18 cellular contexts compared by ENCODE assay signal in the genomic region with DNA sequence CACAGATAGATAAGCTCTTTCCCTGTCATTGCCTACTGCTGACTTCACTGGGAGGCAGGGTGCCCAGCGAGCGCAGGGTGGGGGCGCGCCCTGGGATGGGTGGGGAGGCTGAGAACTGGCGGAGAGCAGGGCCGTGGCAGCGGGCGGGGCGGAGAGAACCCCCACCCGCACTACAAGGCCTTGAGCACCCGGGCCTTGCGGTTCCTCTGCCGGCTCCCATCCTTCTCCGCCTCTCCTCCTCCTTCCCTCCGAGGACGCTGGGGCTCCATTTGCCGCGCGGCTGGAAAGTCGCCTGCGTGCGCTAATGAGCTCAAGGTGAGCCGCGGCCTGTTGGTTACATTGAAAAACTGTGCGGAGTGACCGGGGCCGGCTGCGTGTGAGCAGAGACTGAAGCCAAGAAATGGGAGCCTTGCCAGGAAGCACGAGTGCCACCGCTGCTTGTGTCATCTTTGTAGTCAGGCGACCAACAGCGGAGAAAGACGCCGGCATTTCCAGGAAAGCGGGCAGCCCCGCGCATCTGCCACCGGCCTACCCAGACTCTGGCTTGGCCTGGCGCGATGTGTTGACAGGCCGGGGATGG.
DNase-seq lines count a peak whose midpoint lies in the region; ATAC-seq, FAIRE-seq and TF ChIP-seq lines count a peak whose summit lies in the region.
"Had no signal": no experiment of that assay in that cellular context is flagged by ENCODE, and none has a peak within 500 bp of the region (broad histone marks: within the 10 kb centered on the region; RNA-seq: fewer than 3 reads in every experiment).

No MANE protein-coding gene starts in this region.

- no peaks in the 10 kb centered on the region for H3K27me3 Mint-ChIP-seq in activated T-helper 17 cell treated with anti-CD3 and anti-CD28 coated beads, Interleukin-2, amount 50 U/mL, for 72 hours
- H3K27me3 Mint-ChIP-seq: memory B cell had no signal

- no peak for TF ChIP-seq POLR2A in H1 (IDR thresholded peaks at IDR 0.05; ENCODE audit: control extremely low read depth in 1 of 2, low read depth in 2 of 2, low read length in 2 of 2)

- H3K4me3 ChIP-seq in BE2C (ENCODE audit: low read depth, low read length) (no peak overlapping the region), H1 (ENCODE audit: extremely low read depth in 1 of 4, insufficient read depth in 2 of 4, low read depth in 3 of 4, low read length in 4 of 4) (peak overlapping the region in 1 of 4 experiments; percentile 22; a peak in 1 of 8 replicates), mucosa of descending colon (no peak overlapping the region)
- H3K4me3 ChIP-seq: K562, upper lobe of right lung had no signal

- no peak overlapping the region for H2BK15ac ChIP-seq in H1 (ENCODE audit: low read length)

- H3K36me3 Mint-ChIP-seq in activated T-helper 17 cell treated with anti-CD3 and anti-CD28 coated beads, Interleukin-2, amount 50 U/mL, for 72 hours (ENCODE audit: low read depth) = no peaks in the 10 kb centered on the region
- H3K36me3 Mint-ChIP-seq: memory B cell had no signal

- TF ChIP-seq RAD21 in H1 (IDR thresholded peaks at IDR 0.05 in 1 of 2, conservative IDR thresholded peaks at IDR 0.05 in 1 of 2; ENCODE audit: low read depth in 2 of 2, low read length in 2 of 2) = no peak

- H3K18ac ChIP-seq in H1 (ENCODE audit: extremely low read depth, low read length) = no peak overlapping the region

- H3K23ac ChIP-seq in H1 (ENCODE audit: insufficient read length) = no peak overlapping the region

- peak; percentile 36 for ATAC-seq in mucosa of descending colon
- ATAC-seq in activated T-helper 17 cell treated with anti-CD3 and anti-CD28 coated beads, Interleukin-2, amount 50 U/mL, for 72 hours (replicated peaks) = no peak
- no peak for ATAC-seq in HG03095 (IDR thresholded peaks at IDR 0.05; ENCODE audit: unreplicated experiment)
- ATAC-seq in GM21737 (IDR thresholded peaks at IDR 0.05; ENCODE audit: unreplicated experiment) = no peak
- ATAC-seq: K562 had no signal

- H4K20me1 ChIP-seq in H1 (replicated peaks in 1 of 2; ENCODE audit: control insufficient read depth in 1 of 2, insufficient read depth in 2 of 2, low read length in 2 of 2) = no peaks in the 10 kb centered on the region

- H2BK5ac ChIP-seq in H1 (ENCODE audit: low read depth, low read length) = no peak overlapping the region

- H3K79me1 ChIP-seq in H1 (ENCODE audit: low read depth, low read length) = no peaks in the 10 kb centered on the region

- no peak overlapping the region for H3K27ac Mint-ChIP-seq in activated T-helper 17 cell treated with anti-CD3 and anti-CD28 coated beads, Interleukin-2, amount 50 U/mL, for 72 hours
- H3K27ac Mint-ChIP-seq: memory B cell had no signal

- H4K91ac ChIP-seq in H1 (replicated peaks; ENCODE audit: insufficient read length, low read length) = no peak overlapping the region

- H2AFZ ChIP-seq in H1 (ENCODE audit: low read length) = peak overlapping the region; percentile 92

- no peak overlapping the region for H3K14ac ChIP-seq in H1 (ENCODE audit: insufficient read length)

- H2BK20ac ChIP-seq in H1 (ENCODE audit: low read length) = no peak overlapping the region

- CTCF ChIA-PET in H1 (lab: Charles Lee; ENCODE audit: partially characterized antibody) = interaction anchor here (1.1 kb wide), 1 partner anchor 14 kb away, joined by 5 read pairs; no protein-coding TSS in a partner anchor

- WGBS in H1 (ENCODE audit: extremely low coverage in 1 of 2, insufficient coverage in 1 of 2, insufficient read length in 1 of 2, insufficient replicate concordance in 2 of 2, low coverage in 1 of 2, low lambda C conversion rate in 2 of 2, missing lambda C conversion rate in 1 of 2), 2 experiments = 62% methylated on average over 32 of the region's 41 CpGs; no CpG with 5 or more reads in 1 of the 2 experiments

- no peaks in the 10 kb centered on the region for H3K4me1 Mint-ChIP-seq in activated T-helper 17 cell treated with anti-CD3 and anti-CD28 coated beads, Interleukin-2, amount 50 U/mL, for 72 hours
- H3K4me1 Mint-ChIP-seq: memory B cell had no signal

- no peak overlapping the region; the same call in 1 of the 2 replicates for H4K8ac ChIP-seq in H1 (ENCODE audit: extremely low read depth, insufficient read depth, low read length)

- no peak overlapping the region; a peak in 1 of 7 replicates for H3K9ac ChIP-seq in H1 (replicated peaks in 1 of 4; ENCODE audit: extremely low read depth in 1 of 4, low read depth in 3 of 4, low read length in 3 of 4)

- TF ChIP-seq EP300 in H1 (IDR thresholded peaks at IDR 0.05; ENCODE audit: borderline replicate concordance in 1 of 2, low read depth in 2 of 2, low read length in 2 of 2) = no peak

- H3K36me3 ChIP-seq in BE2C = no peaks in the 10 kb centered on the region
- H3K36me3 ChIP-seq in H1 (ENCODE audit: control insufficient read depth in 2 of 4, insufficient read depth in 4 of 4, low read length in 3 of 4) = no peaks in the 10 kb centered on the region
- no peaks in the 10 kb centered on the region for H3K36me3 ChIP-seq in mucosa of descending colon (ENCODE audit: low read depth)
- H3K36me3 ChIP-seq: upper lobe of right lung had no signal

- H2AK5ac ChIP-seq in H1 (ENCODE audit: low read depth, low read length) = no peak overlapping the region

- intact Hi-C loops in mucosa of descending colon (cut with DNase I, micrococcal nuclease) = no loop called here

- H3K4me3 Mint-ChIP-seq in activated T-helper 17 cell treated with anti-CD3 and anti-CD28 coated beads, Interleukin-2, amount 50 U/mL, for 72 hours = no peak overlapping the region
- H3K4me3 Mint-ChIP-seq: memory B cell had no signal

- TF ChIP-seq CTCF in BE2C (IDR thresholded peaks at IDR 0.05; ENCODE audit: low read depth, low read length) (no peak), H1 (IDR thresholded peaks at IDR 0.05; ENCODE audit: control extremely low read depth in 1 of 3, insufficient read depth in 1 of 3, low read depth in 1 of 3, low read length in 3 of 3) (no peak), mucosa of descending colon (IDR thresholded peaks at IDR 0.05) (no peak)

- no peak overlapping the region for H4K5ac ChIP-seq in H1 (ENCODE audit: insufficient read length, low read depth, low read length)

- no peak overlapping the region for H3K27ac ChIP-seq in H1 (ENCODE audit: low read depth, low read length)
- H3K27ac ChIP-seq: upper lobe of right lung had no signal

- no peak for FAIRE-seq in H1 (lab: Jason Lieb, UNC)
- FAIRE-seq: GM12892, K562 had no signal

- H3K4me1 ChIP-seq in BE2C (no peaks in the 10 kb centered on the region), H1 (replicated peaks in 1 of 4; ENCODE audit: control insufficient read depth in 3 of 4, insufficient read depth in 4 of 4, low read length in 3 of 4) (no peaks in the 10 kb centered on the region), mucosa of descending colon (ENCODE audit: low read depth) (peaks cover 6% of the 10 kb centered on the region)
- H3K4me1 ChIP-seq: upper lobe of right lung had no signal

- H3K27me3 ChIP-seq in BE2C = no peaks in the 10 kb centered on the region
- no peaks in the 10 kb centered on the region for H3K27me3 ChIP-seq in H1 (replicated peaks in 1 of 4; ENCODE audit: control insufficient read depth in 3 of 4, extremely low read depth in 1 of 4, insufficient read depth in 3 of 4, low read length in 3 of 4)

- no peak overlapping the region for H2BK120ac ChIP-seq in H1 (replicated peaks; ENCODE audit: low read depth, low read length)

- peaks cover 5% of the 10 kb centered on the region for H3K9me3 Mint-ChIP-seq in activated T-helper 17 cell treated with anti-CD3 and anti-CD28 coated beads, Interleukin-2, amount 50 U/mL, for 72 hours

- H3K4me2 ChIP-seq in H1 (ENCODE audit: insufficient read depth in 1 of 2, low read depth in 2 of 2, low read length in 2 of 2) = peak overlapping the region in 1 of 2 experiments; percentile 47; a peak in 1 of 4 replicates

- no peaks in the 10 kb centered on the region for H3K23me2 ChIP-seq in H1 (ENCODE audit: low read depth, low read length)

- DNase-seq in BE2C (peak; percentile 5), NCI-H82 treated with DMSO at 0.1 percent for 48 hours (lab: John Stamatoyannopoulos, UW; ENCODE audit: unreplicated experiment) (peak; percentile 42), H1 (ENCODE audit: low read depth in 1 of 2, low spot score in 2 of 2) (no peak), mucosa of descending colon (peak; percentile 20 to 45 (median 30))
- no peak for DNase-seq in activated CD8-positive, alpha-beta memory T cell treated with anti-CD3 and anti-CD28 coated beads, Interleukin-2, amount 50 U/mL, for 4 hours
- DNase-seq: activated naive CD4-positive, alpha-beta T cell treated with Interleukin-2 at 50 U/mL for 16 hours; DND-41; erythroblast; GOT3; NCI-H524 treated with DMSO at 0.1 percent for 48 hours; T1000; upper lobe of right lung had no signal

- H3K56ac ChIP-seq in H1 (replicated peaks; ENCODE audit: insufficient read length, low read depth, low read length) = no peak overlapping the region

- H3K79me2 ChIP-seq in H1 (ENCODE audit: control insufficient read depth in 1 of 2, insufficient read depth in 2 of 2, low read length in 2 of 2) = no peaks in the 10 kb centered on the region

- no peak overlapping the region for H3K4ac ChIP-seq in H1 (replicated peaks; ENCODE audit: insufficient read length, low read depth, low read length)

- no peak overlapping the region for H2BK12ac ChIP-seq in H1 (ENCODE audit: low read depth, low read length)

- H3K9me3 ChIP-seq in BE2C (no peaks in the 10 kb centered on the region), H1 (ENCODE audit: insufficient read depth in 2 of 2, low read depth in 1 of 2, low read length in 1 of 2) (no peaks in the 10 kb centered on the region), mucosa of descending colon (no peaks in the 10 kb centered on the region)
- H3K9me3 ChIP-seq: upper lobe of right lung had no signal

- POLR2A ChIA-PET in H1 (lab: Charles Lee; ENCODE audit: partially characterized antibody) = no interaction called here

TF ChIP-seq in H1, 55 proteins besides CTCF, POLR2A, EP300 and RAD21 (continues in another document):
- no peak for TF ChIP-seq CBX8 (IDR thresholded peaks at IDR 0.05; ENCODE audit: borderline replicate concordance, low read depth, low read length)
- no peak for TF ChIP-seq GABPA (IDR thresholded peaks at IDR 0.05; ENCODE audit: borderline replicate concordance, insufficient read depth, low read length)
- TF ChIP-seq JUND (IDR thresholded peaks at IDR 0.05; ENCODE audit: low read length) = no peak
- no peak for TF ChIP-seq SAP30 (IDR thresholded peaks at IDR 0.05; ENCODE audit: insufficient read depth, insufficient replicate concordance, low read length)
- no peak for TF ChIP-seq HDAC2 (IDR thresholded peaks at IDR 0.05; ENCODE audit: borderline replicate concordance in 1 of 2, low read depth in 2 of 2, low read length in 2 of 2)
- no peak for TF ChIP-seq CREB1 (IDR thresholded peaks at IDR 0.05)
- no peak for TF ChIP-seq TCF12 (IDR thresholded peaks at IDR 0.05; ENCODE audit: low read depth, low read length)
- no peak for TF ChIP-seq NANOG (IDR thresholded peaks at IDR 0.05; ENCODE audit: insufficient read depth, low read depth, low read length, poor library complexity, severe bottlenecking)
- no peak for TF ChIP-seq RBBP5 (IDR thresholded peaks at IDR 0.05; ENCODE audit: borderline replicate concordance, low read depth, low read length)
- no peak for TF ChIP-seq CTBP2 (IDR thresholded peaks at IDR 0.05; ENCODE audit: borderline replicate concordance, insufficient read depth, insufficient read length, low read length)

Comparison
In these comparisons a context has a peak if more than half of its experiments do, and no peak if none do; other contexts are left out.
1. DNase-seq: peak in BE2C (single experiment), NCI-H82 treated with DMSO at 0.1 percent for 48 hours (single experiment) and mucosa of descending colon (3 of 3); none in H1 (0 of 2) and activated CD8-positive, alpha-beta memory T cell treated with anti-CD3 and anti-CD28 coated beads, Interleukin-2, amount 50 U/mL, for 4 hours (single experiment).